In genomic region chr20:57223648-57224489, GRCh38 we compare ENCODE assay signal across 13 cellular contexts. TPM values are rescaled to one million over a fixed set of nuclear protein-coding genes. Genes with fewer than 3 reads are reported as not detected.
A peak's percentile ranks its signal among the peaks of the same experiment; 100 is the strongest.
DNase-seq lines count a peak whose midpoint lies in the region; ATAC-seq and TF ChIP-seq lines count a peak whose summit lies in the region.
"Had no signal": no experiment of that assay in that cellular context is flagged by ENCODE, and none has a peak within 500 bp of the region (broad histone marks: within the 10 kb centered on the region; RNA-seq: fewer than 3 reads in every experiment).

No MANE protein-coding gene starts in this region.

- H3K27ac ChIP-seq in HCT116 (ENCODE audit: low read depth, low read length) (no peak overlapping the region), SJCRH30 (peak overlapping the region; percentile 80), left ventricle myocardium inferior (replicated peaks) (no peak overlapping the region), testis (no peak overlapping the region), PC-9 (no peak overlapping the region)
- H3K27ac ChIP-seq: heart left ventricle, right lobe of liver, vagina had no signal

- POLR2A ChIA-PET in HCT116 (lab: Charles Lee) = no interaction called here
- POLR2A ChIA-PET in PC-9 (lab: Charles Lee; ENCODE audit: unreplicated experiment) = no interaction called here

- RAD21 ChIA-PET in HCT116 (lab: Charles Lee; ENCODE audit: low non-redundant PET in 1 of 2, low total read pairs in 2 of 2, uncharacterized antibody in 2 of 2, unreplicated experiment in 2 of 2) = no interaction called here

- no peak for TF ChIP-seq RAD21 in HCT116 (IDR thresholded peaks at IDR 0.05; ENCODE audit: low read depth)

- TF ChIP-seq POLR2A in HCT116 (IDR thresholded peaks at IDR 0.05; ENCODE audit: borderline replicate concordance, extremely low read depth, insufficient read depth, insufficient read length) (no peak), testis (IDR thresholded peaks at IDR 0.05) (no peak)

- H2AFZ ChIP-seq in HCT116 (ENCODE audit: low read depth, low read length, poor library complexity, severe bottlenecking) = no peak overlapping the region
- H2AFZ ChIP-seq in PC-9 = no peak overlapping the region

- ATAC-seq in HCT116 (peak; percentile 65), GM18858 (IDR thresholded peaks at IDR 0.05; ENCODE audit: unreplicated experiment) (no peak)
- ATAC-seq: right lobe of liver had no signal

- H3K79me2 ChIP-seq in HCT116 (ENCODE audit: insufficient read depth, low read length) = no peaks in the 10 kb centered on the region
- no peaks in the 10 kb centered on the region for H3K79me2 ChIP-seq in PC-9 (ENCODE audit: low read depth)

- no peaks in the 10 kb centered on the region for H3K36me3 ChIP-seq in HCT116 (ENCODE audit: control insufficient read depth in 1 of 2, insufficient read depth in 2 of 2, low read length in 2 of 2)
- H3K36me3 ChIP-seq in SJCRH30 = no peaks in the 10 kb centered on the region
- no peaks in the 10 kb centered on the region for H3K36me3 ChIP-seq in left ventricle myocardium inferior
- H3K36me3 ChIP-seq in testis (ENCODE audit: low read depth, missing control alignments) = no peaks in the 10 kb centered on the region
- H3K36me3 ChIP-seq in PC-9 (ENCODE audit: low read depth) = no peaks in the 10 kb centered on the region
- H3K36me3 ChIP-seq: heart left ventricle, right lobe of liver, vagina had no signal

- no peak for DNase-seq in HCT116 (ENCODE audit: low read depth, low spot score)
- peak; percentile 80 to 85 for DNase-seq in SJCRH30
- peak; percentile 27 for DNase-seq in left ventricle myocardium inferior
- peak; percentile 30 for DNase-seq in testis
- no peak for DNase-seq in HK-2 (ENCODE audit: unreplicated experiment)
- no peak for DNase-seq in cerebellar nuclear complex (lab: John Stamatoyannopoulos, UW)
- DNase-seq in PC-9 = no peak
- DNase-seq: Calu3, NCI-H2227 treated with DMSO at 0.1 percent for 48 hours, right lobe of liver had no signal

- H3F3A ChIP-seq in PC-9 (ENCODE audit: insufficient read depth, low read depth) = no peaks in the 10 kb centered on the region

- TF ChIP-seq CTCF in HCT116 (IDR thresholded peaks at IDR 0.05 in 2 of 3, conservative IDR thresholded peaks at IDR 0.05 in 1 of 3; ENCODE audit: borderline replicate concordance in 1 of 3, insufficient read depth in 1 of 3, low read depth in 2 of 3, low read length in 2 of 3) = peak in 2 of 3 experiments; percentile 16 to 22; a peak in 2 of 6 replicates
- TF ChIP-seq CTCF in left ventricle myocardium inferior (IDR thresholded peaks at IDR 0.05; ENCODE audit: borderline replicate concordance) = no peak
- TF ChIP-seq CTCF in testis (IDR thresholded peaks at IDR 0.05) = no peak
- no peak for TF ChIP-seq CTCF in PC-9 (conservative IDR thresholded peaks at IDR 0.05)

- WGBS in testis, 2 donors = 49 to 59% methylated on average over 13 to 20 of the region's 20 CpGs

- CTCF ChIA-PET in HCT116 (lab: Charles Lee) = interaction anchor here (1.3 kb wide), 1 partner anchor 109 kb away, joined by 5 read pairs; no protein-coding TSS in a partner anchor
- CTCF ChIA-PET in PC-9 (lab: Charles Lee) = no interaction called here

- intact Hi-C loops in HCT116 (cut with micrococcal nuclease) = no loop called here
- intact Hi-C loops in left ventricle myocardium inferior (cut with micrococcal nuclease) = no loop called here
- intact Hi-C loops in testis (cut with DNase I; ENCODE audit: low total_unique reads) = no loop called here
- intact Hi-C loops in PC-9 (cut with micrococcal nuclease; ENCODE audit: unreplicated experiment) = no loop called here

- H3K9me2 ChIP-seq in HCT116 (ENCODE audit: insufficient read depth) (no peaks in the 10 kb centered on the region), PC-9 (ENCODE audit: insufficient read depth) (no peaks in the 10 kb centered on the region)

- BruUV-seq in HCT116 (replicated peaks; lab: Mats Ljungman, UMichigan) (no TSS peak), PC-9 (replicated peaks; lab: Mats Ljungman, UMichigan) (no TSS peak)

- H3K4me1 ChIP-seq in HCT116 (ENCODE audit: control insufficient read depth in 1 of 2, insufficient read depth in 2 of 2, low read length in 2 of 2) = peaks cover 3 to 6% of the 10 kb centered on the region in 2 experiments; a peak in 2 of 4 replicates
- peaks cover 36% of the 10 kb centered on the region for H3K4me1 ChIP-seq in SJCRH30
- H3K4me1 ChIP-seq in left ventricle myocardium inferior = peaks cover 14% of the 10 kb centered on the region
- H3K4me1 ChIP-seq in testis = peaks cover 19% of the 10 kb centered on the region
- no peaks in the 10 kb centered on the region for H3K4me1 ChIP-seq in PC-9 (replicated peaks; ENCODE audit: insufficient read depth)
- H3K4me1 ChIP-seq: right lobe of liver had no signal

- H3K9me3 ChIP-seq in HCT116 (ENCODE audit: control insufficient read depth in 1 of 2, insufficient read depth in 1 of 2, low read depth in 1 of 2, low read length in 2 of 2) (no peaks in the 10 kb centered on the region), SJCRH30 (replicated peaks) (no peaks in the 10 kb centered on the region), left ventricle myocardium inferior (replicated peaks) (no peaks in the 10 kb centered on the region), testis (no peaks in the 10 kb centered on the region), PC-9 (ENCODE audit: insufficient read depth, low read depth) (no peaks in the 10 kb centered on the region)
- H3K9me3 ChIP-seq: heart left ventricle, right lobe of liver, vagina had no signal

- H3K4me3 ChIP-seq in HCT116 (replicated peaks in 1 of 2; ENCODE audit: low read depth in 1 of 2, low read length in 2 of 2) = no peak overlapping the region
- peak overlapping the region; percentile 39 for H3K4me3 ChIP-seq in SJCRH30
- no peak overlapping the region for H3K4me3 ChIP-seq in left ventricle myocardium inferior
- no peak overlapping the region for H3K4me3 ChIP-seq in testis
- H3K4me3 ChIP-seq in PC-9 = no peak overlapping the region
- H3K4me3 ChIP-seq: heart left ventricle, right lobe of liver, vagina had no signal

- no peak overlapping the region for H3K9ac ChIP-seq in HCT116 (ENCODE audit: low read length)

- H3K27me3 ChIP-seq in HCT116 (ENCODE audit: insufficient read depth, low read length) = no peaks in the 10 kb centered on the region
- H3K27me3 ChIP-seq in SJCRH30 = no peaks in the 10 kb centered on the region
- peaks cover 7% of the 10 kb centered on the region for H3K27me3 ChIP-seq in left ventricle myocardium inferior (ENCODE audit: low read depth)
- no peaks in the 10 kb centered on the region for H3K27me3 ChIP-seq in testis
- H3K27me3 ChIP-seq in PC-9 (ENCODE audit: insufficient read depth, low read depth) = peaks cover 9% of the 10 kb centered on the region; the same call in 1 of the 2 replicates
- H3K27me3 ChIP-seq: right lobe of liver, vagina had no signal

- H4K20me1 ChIP-seq in HCT116 (ENCODE audit: insufficient read depth) = no peaks in the 10 kb centered on the region
- no peaks in the 10 kb centered on the region for H4K20me1 ChIP-seq in PC-9 (ENCODE audit: insufficient read depth)

- no peak overlapping the region for H3K4me2 ChIP-seq in HCT116 (ENCODE audit: low read length)
- no peak overlapping the region for H3K4me2 ChIP-seq in PC-9

TF ChIP-seq in HCT116, 20 proteins besides CTCF, POLR2A, EP300 and RAD21:
- TF ChIP-seq ELF1 (IDR thresholded peaks at IDR 0.05; ENCODE audit: borderline replicate concordance, low read depth) (no peak), YY1 (IDR thresholded peaks at IDR 0.05; ENCODE audit: extremely low read depth, insufficient replicate concordance, low read depth, low read length) (no peak), CBX3 (IDR thresholded peaks at IDR 0.05; ENCODE audit: low read depth) (no peak), TCF7L2 (IDR thresholded peaks at IDR 0.05; ENCODE audit: borderline replicate concordance, extremely low read depth, insufficient read depth, insufficient read length) (no peak), EZH2phosphoT487 (IDR thresholded peaks at IDR 0.05; ENCODE audit: borderline replicate concordance) (no peak), ZFX (IDR thresholded peaks at IDR 0.05) (no peak), EGR1 (IDR thresholded peaks at IDR 0.05; ENCODE audit: low read depth) (no peak), SRF (IDR thresholded peaks at IDR 0.05; ENCODE audit: low read depth) (no peak), SP1 (IDR thresholded peaks at IDR 0.05; ENCODE audit: low read depth) (no peak), ZNF274 (IDR thresholded peaks at IDR 0.05; ENCODE audit: low read depth, low read length) (no peak)
TF ChIP-seq in HCT116: peak in this region for 0.

RNA-seq across cellular contexts. Expression of gene BMP7, which starts 42.6 kb away (rescaled TPM):
- total RNA-seq in HCT116 (2021; ENCODE audit: unreplicated experiment) (7.0 TPM), left ventricle myocardium inferior (19.9 TPM), testis (1 to 10 TPM; 2.4 to 3.3 TPM), PC-9 (2021) (0.13 and 0.60 TPM in 2 replicates)
- polyA plus RNA-seq in HCT116 (2012) = 9.6 and 11.4 TPM in 2 replicates
- total RNA-seq in SJCRH30 (2014; rRNA removed; shearing (Covaris generic)) = 14.6 and 15.6 TPM in 2 replicates
- polyA plus RNA-seq in testis (ENCODE audit: insufficient read depth, low read depth, low replicate concordance) = 7.1 TPM
- total RNA-seq: Calu3, right lobe of liver had no signal

Comparison
In these comparisons a context has a peak if more than half of its experiments do, and no peak if none do; other contexts are left out.
1. DNase-seq: peak in SJCRH30 (2 of 2), left ventricle myocardium inferior (single experiment) and testis (single experiment); none in HCT116 (single experiment), HK-2 (single experiment), cerebellar nuclear complex (0 of 2) and PC-9 (0 of 2).
2. CTCF ChIP-seq: peak in HCT116 (2 of 3); none in left ventricle myocardium inferior (single experiment), testis (0 of 3) and PC-9 (single experiment).